In genomic region chr7:25851332-25852248, GRCh38 we compare ENCODE assay signal across 1 cellular context.
TF ChIP-seq lines count a peak whose summit lies in the region.

No MANE protein-coding gene starts in this region.

TF ChIP-seq in HepG2, 621 proteins besides CTCF, POLR2A, EP300 and RAD21 (continued from another document):
- peak; percentile 56; the same call in 1 of the 2 replicates for TF ChIP-seq KDM2A (CRISPR knock-in tag; IDR thresholded peaks at IDR 0.05; ENCODE audit: borderline replicate concordance, low read depth)
- 0 out of 2 replicates have a peak, but pooled peaks have one; percentile 37 for TF ChIP-seq EED (CRISPR knock-in tag; IDR thresholded peaks at IDR 0.05)
- peak; percentile 95 for TF ChIP-seq EZH2 (conservative IDR thresholded peaks at IDR 0.05; ENCODE audit: low read depth, low read length)
- no peak for TF ChIP-seq TCF12 (IDR thresholded peaks at IDR 0.05)
- no peak for TF ChIP-seq TCF12 (CRISPR knock-in tag; IDR thresholded peaks at IDR 0.05)
- TF ChIP-seq HMGXB4 (CRISPR knock-in tag; IDR thresholded peaks at IDR 0.05; ENCODE audit: borderline replicate concordance in 1 of 2, low read depth in 1 of 2) = 0 out of 4 replicates have a peak, but pooled peaks of 1 of the 2 experiments have one; percentile 31
- TF ChIP-seq CBX2 (IDR thresholded peaks at IDR 0.05; ENCODE audit: low read depth, low read length) = peak; percentile 53; the same call in 1 of the 2 replicates
- no peak for TF ChIP-seq CBX2 (CRISPR knock-in tag; IDR thresholded peaks at IDR 0.05; ENCODE audit: low read depth)
- TF ChIP-seq HDAC6 (IDR thresholded peaks at IDR 0.05; ENCODE audit: low read depth, low read length) = no peak
- TF ChIP-seq MIER2 (CRISPR knock-in tag; IDR thresholded peaks at IDR 0.05) = 0 out of 2 replicates have a peak, but pooled peaks have one; percentile 27
- no peak for TF ChIP-seq XBP1 (CRISPR knock-in tag; IDR thresholded peaks at IDR 0.05)
- 0 out of 2 replicates have a peak, but pooled peaks have one; percentile 16 for TF ChIP-seq PHF8 (CRISPR knock-in tag; IDR thresholded peaks at IDR 0.05)
- peak; percentile 51 for TF ChIP-seq XRCC5 (optimal IDR thresholded peaks at IDR 0.05; ENCODE audit: low read length)
- peak; percentile 78 for TF ChIP-seq STAG1 (CRISPR knock-in tag; IDR thresholded peaks at IDR 0.05)
- TF ChIP-seq YY1 (IDR thresholded peaks at IDR 0.05; ENCODE audit: insufficient read depth, insufficient replicate concordance, low read depth, low read length) = no peak
- TF ChIP-seq ZNF713 (CRISPR knock-in tag; IDR thresholded peaks at IDR 0.05) = no peak
- no peak for TF ChIP-seq SPEN (CRISPR knock-in tag; IDR thresholded peaks at IDR 0.05; ENCODE audit: low read depth)
- peak; percentile 65; the same call in 1 of the 2 replicates for TF ChIP-seq ZNF501 (CRISPR knock-in tag; IDR thresholded peaks at IDR 0.05)
- no peak; the same call in 1 of the 2 replicates for TF ChIP-seq ZNF687 (CRISPR knock-in tag; IDR thresholded peaks at IDR 0.05)
- no peak for TF ChIP-seq ZNF614 (CRISPR knock-in tag; IDR thresholded peaks at IDR 0.05; ENCODE audit: borderline replicate concordance)
- TF ChIP-seq FOXK1 (CRISPR knock-in tag; IDR thresholded peaks at IDR 0.05; ENCODE audit: borderline replicate concordance, low read depth) = peak; percentile 12; the same call in 1 of the 2 replicates
- TF ChIP-seq HNF1B (CRISPR knock-in tag; IDR thresholded peaks at IDR 0.05) = peak; percentile 44; the same call in 1 of the 2 replicates
